In the genomic region with DNA sequence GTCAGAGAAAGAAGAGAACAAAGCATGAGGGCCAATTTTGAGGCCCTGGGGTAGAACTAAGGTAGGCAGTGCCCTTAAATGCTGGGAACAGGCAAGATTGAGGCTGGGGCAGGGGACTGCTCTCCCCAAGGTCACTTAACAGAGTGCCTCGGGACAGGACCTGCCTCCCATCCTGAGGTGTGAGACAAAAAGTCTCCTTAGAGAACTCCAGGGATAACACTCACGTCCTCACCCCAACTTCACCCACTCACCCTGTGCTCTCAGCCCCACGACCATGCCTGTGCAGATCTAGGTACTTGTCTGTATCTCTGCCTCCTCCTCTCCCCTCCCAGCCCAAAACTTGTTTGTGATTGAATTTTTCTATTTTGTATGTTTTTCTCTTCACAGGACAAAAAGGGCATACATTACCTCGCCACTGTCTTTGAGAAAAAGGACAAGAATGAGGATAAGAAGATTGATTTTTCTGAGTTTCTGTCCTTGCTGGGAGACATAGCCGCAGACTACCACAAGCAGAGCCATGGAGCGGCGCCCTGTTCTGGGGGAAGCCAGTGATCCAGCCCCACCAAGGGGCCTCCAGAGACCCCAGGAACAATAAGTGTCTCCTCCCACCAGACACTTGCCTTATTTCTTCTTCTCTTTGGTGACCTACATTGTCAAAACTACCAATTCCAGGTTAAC, we compare ENCODE assay signal across 7 cellular contexts. TPM values are rescaled to one million over a fixed set of nuclear protein-coding genes. Genes with fewer than 3 reads are reported as not detected.
"Had no signal": no experiment of that assay in that cellular context is flagged by ENCODE, and none has a peak within 500 bp of the region (broad histone marks: within the 10 kb centered on the region; RNA-seq: fewer than 3 reads in every experiment).

No MANE protein-coding gene starts in this region.

RNA-seq across cellular contexts. Expression of a gene that starts 2.6 kb away (rescaled TPM):
- total RNA-seq: GM23248, H4, H7, HepG2, HFFc6, HT1080 had no signal
- polyA plus RNA-seq: GM23248, HepG2, IgD-negative memory B cell had no signal

RNA-seq across cellular contexts. Expression of a gene that starts 28.0 kb away (rescaled TPM):
- total RNA-seq: GM23248, H4, H7, HepG2, HFFc6, HT1080 had no signal
- polyA plus RNA-seq: GM23248, HepG2 had no signal

RNA-seq across cellular contexts. Expression of a gene that starts 41.6 kb away (rescaled TPM):
- total RNA-seq: GM23248, H4, H7, HepG2, HFFc6, HT1080 had no signal
- polyA plus RNA-seq: GM23248, HepG2, IgD-negative memory B cell had no signal

RNA-seq across cellular contexts. Expression of a gene that starts 43.5 kb away (rescaled TPM):
- total RNA-seq: GM23248, H4, H7, HepG2, HFFc6, HT1080 had no signal
- polyA plus RNA-seq: GM23248, HepG2 had no signal
